8 cellular contexts compared by ENCODE assay signal in genomic region chr18:74082476-74083070, GRCh38.
DNase-seq lines count a peak whose midpoint lies in the region; ATAC-seq, FAIRE-seq and TF ChIP-seq lines count a peak whose summit lies in the region.

No MANE protein-coding gene starts in this region.

- TF ChIP-seq POLR2A in H1 (IDR thresholded peaks at IDR 0.05; ENCODE audit: control extremely low read depth in 1 of 2, low read depth in 2 of 2, low read length in 2 of 2): no peak

- no peak overlapping the region for H2BK5ac ChIP-seq in H1 (ENCODE audit: low read depth, low read length)

- CTCF ChIA-PET in H1 (lab: Charles Lee; ENCODE audit: partially characterized antibody): interaction anchor here (0.6 to 2.8 kb wide), 45 partner anchors 9 to 1320 kb away, joined by 3 to 25 read pairs (median 4); no protein-coding TSS in a partner anchor

- no peak overlapping the region for H3K4ac ChIP-seq in H1 (replicated peaks; ENCODE audit: insufficient read length, low read depth, low read length)

- H3K4me3 Mint-ChIP-seq in natural killer cell (peak overlapping the region; percentile 57), type B pancreatic cell (no peak overlapping the region)

- H3K9me3 Mint-ChIP-seq in natural killer cell (no peaks in the 10 kb centered on the region), type B pancreatic cell (no peaks in the 10 kb centered on the region)

- H3K79me2 ChIP-seq in H1 (ENCODE audit: control insufficient read depth in 1 of 2, insufficient read depth in 2 of 2, low read length in 2 of 2): no peaks in the 10 kb centered on the region

- no peak overlapping the region for H2BK15ac ChIP-seq in H1 (ENCODE audit: low read length)

- no peak overlapping the region for H2BK120ac ChIP-seq in H1 (replicated peaks; ENCODE audit: low read depth, low read length)

- peak; percentile 78 to 85 for TF ChIP-seq RAD21 in H1 (IDR thresholded peaks at IDR 0.05 in 1 of 2, conservative IDR thresholded peaks at IDR 0.05 in 1 of 2; ENCODE audit: low read depth in 2 of 2, low read length in 2 of 2)

- no peaks in the 10 kb centered on the region for H3K36me3 ChIP-seq in right atrium auricular region
- H3K36me3 ChIP-seq in H1 (ENCODE audit: control insufficient read depth in 2 of 4, insufficient read depth in 4 of 4, low read length in 3 of 4): no peaks in the 10 kb centered on the region

- no peak overlapping the region for H2BK12ac ChIP-seq in H1 (ENCODE audit: low read depth, low read length)

- peaks cover 8 to 15% of the 10 kb centered on the region in 2 donors for H3K4me1 Mint-ChIP-seq in natural killer cell
- peaks cover 12% of the 10 kb centered on the region for H3K4me1 Mint-ChIP-seq in type B pancreatic cell (ENCODE audit: unreplicated experiment)

- H3K18ac ChIP-seq in H1 (ENCODE audit: extremely low read depth, low read length): no peak overlapping the region

- POLR2A ChIA-PET in H1 (lab: Charles Lee; ENCODE audit: partially characterized antibody): no interaction called here

- no peak overlapping the region for H3K56ac ChIP-seq in H1 (replicated peaks; ENCODE audit: insufficient read length, low read depth, low read length)

- H2AK5ac ChIP-seq in H1 (ENCODE audit: low read depth, low read length): no peak overlapping the region

- H3K4me3 ChIP-seq in right atrium auricular region (no peak overlapping the region), H1 (ENCODE audit: extremely low read depth in 1 of 4, insufficient read depth in 2 of 4, low read depth in 3 of 4, low read length in 4 of 4) (no peak overlapping the region)

- peak in 1 of 2 donors; percentile 34 for TF ChIP-seq CTCF in right atrium auricular region (IDR thresholded peaks at IDR 0.05)
- TF ChIP-seq CTCF in H1 (IDR thresholded peaks at IDR 0.05; ENCODE audit: control extremely low read depth in 1 of 3, insufficient read depth in 1 of 3, low read depth in 1 of 3, low read length in 3 of 3): peak; percentile 94 to 98 (median 96)
- TF ChIP-seq CTCF in natural killer cell (IDR thresholded peaks at IDR 0.05): no peak
- TF ChIP-seq CTCF in type B pancreatic cell (conservative IDR thresholded peaks at IDR 0.05): peak; percentile 66

- no peaks in the 10 kb centered on the region for H3K27me3 ChIP-seq in right atrium auricular region
- no peaks in the 10 kb centered on the region for H3K27me3 ChIP-seq in H1 (replicated peaks in 1 of 4; ENCODE audit: control insufficient read depth in 3 of 4, extremely low read depth in 1 of 4, insufficient read depth in 3 of 4, low read length in 3 of 4)

- no peak overlapping the region for H3K9ac ChIP-seq in H1 (replicated peaks in 1 of 4; ENCODE audit: extremely low read depth in 1 of 4, low read depth in 3 of 4, low read length in 3 of 4)

- H3K23me2 ChIP-seq in H1 (ENCODE audit: low read depth, low read length): no peaks in the 10 kb centered on the region

- H3K4me1 ChIP-seq in right atrium auricular region (peaks cover 0 to 5% of the 10 kb centered on the region in 2 donors), H1 (replicated peaks in 1 of 4; ENCODE audit: control insufficient read depth in 3 of 4, insufficient read depth in 4 of 4, low read length in 3 of 4) (no peaks in the 10 kb centered on the region)

- H3K27ac ChIP-seq in right atrium auricular region (no peak overlapping the region), H1 (ENCODE audit: low read depth, low read length) (no peak overlapping the region)

- H4K5ac ChIP-seq in H1 (ENCODE audit: insufficient read length, low read depth, low read length): no peak overlapping the region

- H3K4me2 ChIP-seq in H1 (ENCODE audit: insufficient read depth in 1 of 2, low read depth in 2 of 2, low read length in 2 of 2): no peak overlapping the region

- no peak overlapping the region for H3K14ac ChIP-seq in H1 (ENCODE audit: insufficient read length)

- peaks cover 0 to 6% of the 10 kb centered on the region in 2 donors for H3K27me3 Mint-ChIP-seq in natural killer cell (ENCODE audit: low read depth in 2 of 2)
- H3K27me3 Mint-ChIP-seq in type B pancreatic cell: peaks cover 8% of the 10 kb centered on the region

- H3K36me3 Mint-ChIP-seq in natural killer cell: no peaks in the 10 kb centered on the region
- no peaks in the 10 kb centered on the region for H3K36me3 Mint-ChIP-seq in type B pancreatic cell

- no peaks in the 10 kb centered on the region for H4K20me1 ChIP-seq in H1 (replicated peaks in 1 of 2; ENCODE audit: control insufficient read depth in 1 of 2, insufficient read depth in 2 of 2, low read length in 2 of 2)

- DNase-seq in Right ventricle myocardium superior (peak; percentile 49), right atrium auricular region (ENCODE audit: low spot score) (no peak), NCI-H2107 treated with DMSO at 0.1 percent for 48 hours (lab: John Stamatoyannopoulos, UW; ENCODE audit: unreplicated experiment) (peak; percentile 82), H1 (ENCODE audit: low read depth in 1 of 2, low spot score in 2 of 2) (peak; percentile 59 to 77), natural killer cell (no peak), type B pancreatic cell (ENCODE audit: extremely low spot score, unreplicated experiment) (no peak)
- DNase-seq in activated CD4-positive, alpha-beta T cell treated with anti-CD3 and anti-CD28 coated beads, Interleukin-2, amount 50 U/mL, for 24 hours (ENCODE audit: low read depth in 1 of 2, low spot score in 1 of 2): peak; percentile 19 to 48

- H4K91ac ChIP-seq in H1 (replicated peaks; ENCODE audit: insufficient read length, low read length): no peak overlapping the region

- peak; percentile 76 for ATAC-seq in Right ventricle myocardium superior (ENCODE audit: poor library complexity)
- ATAC-seq in HG02870 (IDR thresholded peaks at IDR 0.05; ENCODE audit: unreplicated experiment): peak; percentile 87
- peak; percentile 50 to 96 (median 92) for ATAC-seq in natural killer cell

- H4K8ac ChIP-seq in H1 (ENCODE audit: extremely low read depth, insufficient read depth, low read length): peak overlapping the region; percentile 46; the same call in 1 of the 2 replicates

- no peak for TF ChIP-seq EP300 in H1 (IDR thresholded peaks at IDR 0.05; ENCODE audit: borderline replicate concordance in 1 of 2, low read depth in 2 of 2, low read length in 2 of 2)

- H2AFZ ChIP-seq in H1 (ENCODE audit: low read length): peak overlapping the region; percentile 99

- no peak overlapping the region for H3K23ac ChIP-seq in H1 (ENCODE audit: insufficient read length)

- peak overlapping the region; percentile 78 to 89 for H3K27ac Mint-ChIP-seq in natural killer cell
- H3K27ac Mint-ChIP-seq in type B pancreatic cell: no peak overlapping the region

- no peaks in the 10 kb centered on the region for H3K79me1 ChIP-seq in H1 (ENCODE audit: low read depth, low read length)

- no peak for FAIRE-seq in H1 (lab: Jason Lieb, UNC)

- no peaks in the 10 kb centered on the region for H3K9me3 ChIP-seq in right atrium auricular region
- no peaks in the 10 kb centered on the region for H3K9me3 ChIP-seq in H1 (ENCODE audit: insufficient read depth in 2 of 2, low read depth in 1 of 2, low read length in 1 of 2)

- H2BK20ac ChIP-seq in H1 (ENCODE audit: low read length): no peak overlapping the region

- intact Hi-C loops in Right ventricle myocardium superior (cut with DNase I): no loop called here
- intact Hi-C loops in natural killer cell (cut with micrococcal nuclease): no loop called here

- 38% methylated on average over 9 of the region's 9 CpGs; no CpG with 5 or more reads in 1 of the 2 experiments for whole genome bisulfite sequencing in H1 (ENCODE audit: extremely low coverage in 1 of 2, insufficient coverage in 1 of 2, insufficient read length in 1 of 2, insufficient replicate concordance in 2 of 2, low coverage in 1 of 2, low lambda C conversion rate in 2 of 2, missing lambda C conversion rate in 1 of 2), 2 experiments

TF ChIP-seq in H1, 55 proteins besides CTCF, POLR2A, EP300 and RAD21:
- TF ChIP-seq BCL11A (IDR thresholded peaks at IDR 0.05; ENCODE audit: low read depth in 2 of 2, low read length in 2 of 2) (no peak), CREB1 (IDR thresholded peaks at IDR 0.05) (0 out of 2 replicates have a peak, but pooled peaks have one; percentile 33), SRF (IDR thresholded peaks at IDR 0.05; ENCODE audit: low read depth, low read length) (no peak), BACH1 (IDR thresholded peaks at IDR 0.05; ENCODE audit: low read length) (no peak), MAX (IDR thresholded peaks at IDR 0.05) (peak; percentile 55)
- TF ChIP-seq, protein P1, sequence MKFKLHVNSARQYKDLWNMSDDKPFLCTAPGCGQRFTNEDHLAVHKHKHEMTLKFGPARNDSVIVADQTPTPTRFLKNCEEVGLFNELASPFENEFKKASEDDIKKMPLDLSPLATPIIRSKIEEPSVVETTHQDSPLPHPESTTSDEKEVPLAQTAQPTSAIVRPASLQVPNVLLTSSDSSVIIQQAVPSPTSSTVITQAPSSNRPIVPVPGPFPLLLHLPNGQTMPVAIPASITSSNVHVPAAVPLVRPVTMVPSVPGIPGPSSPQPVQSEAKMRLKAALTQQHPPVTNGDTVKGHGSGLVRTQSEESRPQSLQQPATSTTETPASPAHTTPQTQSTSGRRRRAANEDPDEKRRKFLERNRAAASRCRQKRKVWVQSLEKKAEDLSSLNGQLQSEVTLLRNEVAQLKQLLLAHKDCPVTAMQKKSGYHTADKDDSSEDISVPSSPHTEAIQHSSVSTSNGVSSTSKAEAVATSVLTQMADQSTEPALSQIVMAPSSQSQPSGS (IDR thresholded peaks at IDR 0.05; ENCODE audit: low read length): no peak
TF ChIP-seq in H1: peak in this region for 2.

Comparison
In these comparisons a context has a peak if more than half of its experiments do, and no peak if none do; other contexts are left out.
1. DNase-seq: peak in Right ventricle myocardium superior (single experiment), NCI-H2107 treated with DMSO at 0.1 percent for 48 hours (single experiment), activated CD4-positive, alpha-beta T cell treated with anti-CD3 and anti-CD28 coated beads, Interleukin-2, amount 50 U/mL, for 24 hours (2 of 2) and H1 (2 of 2); none in right atrium auricular region (single experiment), natural killer cell (single experiment) and type B pancreatic cell (single experiment).
2. Peak in every context shown above with its lines, with median percentiles within 50 percentile points of each other: ATAC-seq.